10 cellular contexts compared by ENCODE assay signal in the genomic region with DNA sequence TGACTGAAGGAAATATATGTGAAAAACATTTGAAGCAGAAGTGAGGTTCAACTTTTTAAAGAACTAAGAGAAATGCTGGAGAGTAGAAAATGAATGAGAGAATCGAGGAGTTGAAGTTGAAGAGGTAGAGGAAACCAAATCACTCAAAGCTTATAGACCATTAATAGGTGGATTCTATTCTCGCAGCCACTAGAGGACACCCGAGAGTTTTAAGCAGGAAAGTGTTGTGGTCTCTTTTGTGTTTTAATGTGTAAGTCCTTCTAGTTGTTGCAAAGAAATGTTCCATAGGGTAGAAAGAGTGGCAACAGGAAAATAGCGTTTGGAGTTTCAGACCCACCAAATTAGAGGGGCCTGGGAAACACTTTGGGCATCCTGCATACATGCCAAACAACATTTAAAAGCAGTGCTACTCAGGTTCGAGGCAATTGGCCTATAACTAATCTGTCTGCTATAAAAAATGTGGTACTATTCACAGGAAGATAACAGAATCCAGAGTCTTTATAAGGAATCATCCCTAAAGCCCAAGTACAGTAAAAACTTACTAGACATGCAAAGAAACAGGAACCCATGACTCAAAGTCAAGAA.
DNase-seq lines count a peak whose midpoint lies in the region; ATAC-seq lines count a peak whose summit lies in the region.
"Had no signal": no experiment of that assay in that cellular context is flagged by ENCODE, and none has a peak within 500 bp of the region (broad histone marks: within the 10 kb centered on the region; RNA-seq: fewer than 3 reads in every experiment).

No MANE protein-coding gene starts in this region.

- H3K27ac ChIP-seq in aorta (ENCODE audit: low read depth in 1 of 2, low read length in 2 of 2) = no peak overlapping the region
- H3K27ac ChIP-seq: SK-N-MC had no signal

- no peaks in the 10 kb centered on the region for H3K4me1 ChIP-seq in aorta (ENCODE audit: control insufficient read depth in 1 of 2, insufficient read depth in 2 of 2, low read length in 2 of 2)

- 58 to 60% methylated on average over 5 of the region's 5 CpGs for WGBS in aorta, 2 donors

- intact Hi-C loops in aorta (cut with DNase I) = no loop called here

- peak; percentile 46 for ATAC-seq in GM18907 (IDR thresholded peaks at IDR 0.05; ENCODE audit: unreplicated experiment)
- no peak for ATAC-seq in aorta (ENCODE audit: low FRiP score)
- ATAC-seq in HG02642 (IDR thresholded peaks at IDR 0.05; ENCODE audit: poor library complexity, unreplicated experiment) = no peak

- no peak overlapping the region for H3K4me3 ChIP-seq in aorta (ENCODE audit: low read length in 2 of 2)
- H3K4me3 ChIP-seq: SK-N-MC had no signal

- H3K27me3 ChIP-seq in aorta (ENCODE audit: control insufficient read depth in 1 of 2, insufficient read depth in 2 of 2, low read length in 1 of 2) = no peaks in the 10 kb centered on the region

- no peaks in the 10 kb centered on the region for H3K36me3 ChIP-seq in aorta (ENCODE audit: control insufficient read depth in 1 of 2, insufficient read depth in 2 of 2, low read length in 1 of 2)

- peak; percentile 11 for DNase-seq in AG08395 (ENCODE audit: low spot score)
- peak; percentile 17 for DNase-seq in NCI-H2171 (lab: John Stamatoyannopoulos, UW)
- peak; percentile 23 for DNase-seq in dermis blood vessel endothelial cell
- DNase-seq in aorta = no peak
- no peak for DNase-seq in NCI-H2227 (lab: John Stamatoyannopoulos, UW; ENCODE audit: unreplicated experiment)
- DNase-seq in NCI-H187 treated with DMSO at 0.1 percent for 48 hours (lab: John Stamatoyannopoulos, UW) = no peak
- DNase-seq: CD8-positive, alpha-beta memory T cell had no signal

- H3K9me3 ChIP-seq in aorta (ENCODE audit: control insufficient read depth, low read length) = peaks cover 2% of the 10 kb centered on the region

Comparison
In these comparisons a context has a peak if more than half of its experiments do, and no peak if none do; other contexts are left out.
1. DNase-seq: peak in AG08395 (single experiment), NCI-H2171 (single experiment) and dermis blood vessel endothelial cell (single experiment); none in aorta (0 of 2), NCI-H2227 (single experiment) and NCI-H187 treated with DMSO at 0.1 percent for 48 hours (single experiment).